1 cellular context compared by ENCODE assay signal in the genomic region with DNA sequence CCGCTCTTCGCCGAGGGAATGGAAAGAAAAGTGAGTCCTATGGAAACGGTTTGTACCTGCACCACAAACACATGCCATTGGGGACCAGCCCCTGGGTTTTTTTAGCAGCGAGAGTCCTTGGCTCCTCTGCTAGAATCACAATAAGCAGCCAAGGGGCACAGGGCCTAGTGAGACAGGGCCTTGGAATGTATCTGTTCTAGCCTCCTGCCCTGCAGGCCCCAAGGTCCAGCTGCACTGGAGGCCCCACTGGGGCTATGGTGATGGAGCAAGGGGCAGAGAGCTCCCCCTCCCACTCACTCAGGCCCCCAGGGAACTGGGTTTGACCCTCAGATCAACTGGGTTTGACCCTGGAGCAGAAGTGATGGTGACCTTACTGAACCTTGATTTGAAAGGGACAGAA.
TF ChIP-seq lines count a peak whose summit lies in the region.

No MANE protein-coding gene starts in this region.

TF ChIP-seq in SK-N-SH, 30 proteins besides CTCF, POLR2A, EP300 and RAD21 (continued from another document):
- TF ChIP-seq USF2 (IDR thresholded peaks at IDR 0.05; ENCODE audit: borderline replicate concordance, low read depth, low read length) (no peak), MAX (IDR thresholded peaks at IDR 0.05; ENCODE audit: low read depth) (peak; percentile 26; the same call in 1 of the 2 replicates), POLR2AphosphoS5 (IDR thresholded peaks at IDR 0.05; ENCODE audit: low read depth, low read length) (no peak), GATA2 (CRISPR knock-in tag; IDR thresholded peaks at IDR 0.05) (no peak), SMC3 (IDR thresholded peaks at IDR 0.05; ENCODE audit: low read depth, low read length) (no peak), RXRA (IDR thresholded peaks at IDR 0.05; ENCODE audit: borderline replicate concordance, low read depth) (no peak), REST (IDR thresholded peaks at IDR 0.05; ENCODE audit: low read depth, low read length) (no peak)
